ENCODE assay signal across 1 cellular context in genomic region chr22:25114369-25115362, GRCh38.
TF ChIP-seq lines count a peak whose summit lies in the region.

No MANE protein-coding gene starts in this region.

TF ChIP-seq in neural cell, 6 proteins besides CTCF, POLR2A, EP300 and RAD21:
- TF ChIP-seq, protein P1, sequence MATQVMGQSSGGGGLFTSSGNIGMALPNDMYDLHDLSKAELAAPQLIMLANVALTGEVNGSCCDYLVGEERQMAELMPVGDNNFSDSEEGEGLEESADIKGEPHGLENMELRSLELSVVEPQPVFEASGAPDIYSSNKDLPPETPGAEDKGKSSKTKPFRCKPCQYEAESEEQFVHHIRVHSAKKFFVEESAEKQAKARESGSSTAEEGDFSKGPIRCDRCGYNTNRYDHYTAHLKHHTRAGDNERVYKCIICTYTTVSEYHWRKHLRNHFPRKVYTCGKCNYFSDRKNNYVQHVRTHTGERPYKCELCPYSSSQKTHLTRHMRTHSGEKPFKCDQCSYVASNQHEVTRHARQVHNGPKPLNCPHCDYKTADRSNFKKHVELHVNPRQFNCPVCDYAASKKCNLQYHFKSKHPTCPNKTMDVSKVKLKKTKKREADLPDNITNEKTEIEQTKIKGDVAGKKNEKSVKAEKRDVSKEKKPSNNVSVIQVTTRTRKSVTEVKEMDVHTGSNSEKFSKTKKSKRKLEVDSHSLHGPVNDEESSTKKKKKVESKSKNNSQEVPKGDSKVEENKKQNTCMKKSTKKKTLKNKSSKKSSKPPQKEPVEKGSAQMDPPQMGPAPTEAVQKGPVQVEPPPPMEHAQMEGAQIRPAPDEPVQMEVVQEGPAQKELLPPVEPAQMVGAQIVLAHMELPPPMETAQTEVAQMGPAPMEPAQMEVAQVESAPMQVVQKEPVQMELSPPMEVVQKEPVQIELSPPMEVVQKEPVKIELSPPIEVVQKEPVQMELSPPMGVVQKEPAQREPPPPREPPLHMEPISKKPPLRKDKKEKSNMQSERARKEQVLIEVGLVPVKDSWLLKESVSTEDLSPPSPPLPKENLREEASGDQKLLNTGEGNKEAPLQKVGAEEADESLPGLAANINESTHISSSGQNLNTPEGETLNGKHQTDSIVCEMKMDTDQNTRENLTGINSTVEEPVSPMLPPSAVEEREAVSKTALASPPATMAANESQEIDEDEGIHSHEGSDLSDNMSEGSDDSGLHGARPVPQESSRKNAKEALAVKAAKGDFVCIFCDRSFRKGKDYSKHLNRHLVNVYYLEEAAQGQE (IDR thresholded peaks at IDR 0.05; ENCODE audit: borderline replicate concordance), result no peak
- TF ChIP-seq MXI1 (conservative IDR thresholded peaks at IDR 0.05; ENCODE audit: poor library complexity, severe bottlenecking) (no peak), TAF1 (IDR thresholded peaks at IDR 0.05; ENCODE audit: low read depth) (no peak), SMC3 (conservative IDR thresholded peaks at IDR 0.05; ENCODE audit: poor library complexity) (no peak), EZH2 (IDR thresholded peaks at IDR 0.05; ENCODE audit: borderline replicate concordance, insufficient read depth, low read length, poor library complexity, severe bottlenecking) (no peak), POLR2AphosphoS5 (IDR thresholded peaks at IDR 0.05) (no peak)
